Comparison of ENCODE assay signal across 11 cellular contexts in the genomic region with DNA sequence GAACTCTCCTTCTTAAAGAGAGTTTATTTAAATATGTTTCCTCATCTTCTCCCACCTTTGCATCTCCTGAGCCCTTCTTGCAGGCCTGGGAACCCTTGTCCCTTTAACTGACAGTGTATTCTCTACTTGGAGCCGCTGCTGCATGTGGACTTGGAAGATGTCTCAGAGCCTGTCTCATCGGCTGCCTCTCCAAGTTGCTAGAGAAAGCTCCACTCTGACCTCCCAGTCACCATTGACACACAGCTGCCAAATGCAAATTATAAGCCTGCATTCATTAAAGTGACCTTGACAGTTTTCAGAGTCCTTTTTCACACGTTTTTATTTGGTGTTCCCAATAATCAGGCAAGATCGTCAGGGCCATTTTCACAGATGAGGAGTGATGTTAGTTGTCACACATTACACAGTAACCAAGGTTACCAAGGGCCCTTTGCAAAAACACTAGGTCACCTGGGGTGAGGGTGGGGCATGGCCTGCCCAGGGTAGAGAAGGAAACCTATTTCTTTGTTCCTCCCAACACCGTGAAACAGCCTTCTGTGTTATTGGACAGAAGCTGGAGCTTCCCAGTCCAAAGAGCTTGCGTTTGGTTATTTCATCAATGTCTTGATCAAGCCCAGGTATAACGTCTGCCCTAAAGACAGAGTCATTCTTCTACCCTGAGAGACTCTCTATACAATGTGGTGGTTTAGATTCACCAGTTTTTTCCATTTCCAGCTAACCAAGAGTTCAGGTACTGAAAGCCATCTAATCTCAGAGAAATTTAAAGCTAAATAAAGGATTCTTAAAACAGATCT.
DNase-seq lines count a peak whose midpoint lies in the region; ATAC-seq, FAIRE-seq and TF ChIP-seq lines count a peak whose summit lies in the region.
"Had no signal": no experiment of that assay in that cellular context is flagged by ENCODE, and none has a peak within 500 bp of the region (broad histone marks: within the 10 kb centered on the region; RNA-seq: fewer than 3 reads in every experiment).

No MANE protein-coding gene starts in this region.

- peaks cover 0 to 3% of the 10 kb centered on the region in 2 donors for H3K36me3 ChIP-seq in psoas muscle (ENCODE audit: insufficient read depth in 1 of 2, low read depth in 1 of 2)

- no peaks in the 10 kb centered on the region for H3K9me3 ChIP-seq in psoas muscle
- H3K9me3 ChIP-seq: heart right ventricle had no signal

- H3K4me3 Mint-ChIP-seq in dendritic cell treated with granulocyte-macrophage colony-stimulating factor and Interleukin-4, amounts not matched to agents 40 ng/mL and 50 ng/mL, for 4 days: no peak overlapping the region
- H3K4me3 Mint-ChIP-seq: HFFc6 had no signal

- no peak for TF ChIP-seq CTCF in psoas muscle (IDR thresholded peaks at IDR 0.05)

- peak overlapping the region; percentile 13 for H3K27ac ChIP-seq in psoas muscle

- intact Hi-C loops in dendritic cell treated with granulocyte-macrophage colony-stimulating factor and Interleukin-4, amounts not matched to agents 40 ng/mL and 50 ng/mL, for 4 days (cut with micrococcal nuclease): no loop called here
- intact Hi-C loops in psoas muscle (cut with DNase I): no loop called here

- DNase-seq in GM12892 (ENCODE audit: insufficient read length): no peak
- peak; percentile 30 for DNase-seq in NCI-H146 treated with DMSO at 0.1 percent for 48 hours (lab: John Stamatoyannopoulos, UW; ENCODE audit: unreplicated experiment)
- no peak for DNase-seq in psoas muscle
- DNase-seq in NCI-H1048 (lab: John Stamatoyannopoulos, UW): no peak
- no peak for DNase-seq in putamen (ENCODE audit: low spot score)
- no peak for DNase-seq in AG08396 (ENCODE audit: low spot score)
- DNase-seq: activated CD4-positive, alpha-beta T cell treated with anti-CD3 and anti-CD28 coated beads, Interleukin-2, amount 50 U/mL, for 1 hour; HFFc6 had no signal

- no peaks in the 10 kb centered on the region for H3K27me3 Mint-ChIP-seq in dendritic cell treated with granulocyte-macrophage colony-stimulating factor and Interleukin-4, amounts not matched to agents 40 ng/mL and 50 ng/mL, for 4 days

- peak; percentile 46 for FAIRE-seq in GM12892 (lab: Jason Lieb, UNC)

- peaks cover 28% of the 10 kb centered on the region for H3K4me1 ChIP-seq in psoas muscle

- H3K36me3 Mint-ChIP-seq in dendritic cell treated with granulocyte-macrophage colony-stimulating factor and Interleukin-4, amounts not matched to agents 40 ng/mL and 50 ng/mL, for 4 days (ENCODE audit: low read depth): peaks cover 11% of the 10 kb centered on the region

- peak overlapping the region; percentile 75 for H3K27ac Mint-ChIP-seq in dendritic cell treated with granulocyte-macrophage colony-stimulating factor and Interleukin-4, amounts not matched to agents 40 ng/mL and 50 ng/mL, for 4 days
- H3K27ac Mint-ChIP-seq: HFFc6 had no signal

- TF ChIP-seq POLR2A in GM12892 (IDR thresholded peaks at IDR 0.05; ENCODE audit: low read depth, low read length): no peak

- no peaks in the 10 kb centered on the region for H3K27me3 ChIP-seq in psoas muscle (ENCODE audit: insufficient read depth in 3 of 3, low read length in 2 of 3)
- H3K27me3 ChIP-seq: heart right ventricle had no signal

- WGBS in psoas muscle, 3 donors: 50 to 77% (median 51%) methylated on average over 7 of the region's 7 CpGs

- H3K4me1 Mint-ChIP-seq in dendritic cell treated with granulocyte-macrophage colony-stimulating factor and Interleukin-4, amounts not matched to agents 40 ng/mL and 50 ng/mL, for 4 days (ENCODE audit: low read depth): peaks cover 40% of the 10 kb centered on the region

- ATAC-seq in psoas muscle (peak in 2 of 4 donors; percentile 56 to 61), HG02759 (IDR thresholded peaks at IDR 0.05; ENCODE audit: unreplicated experiment) (no peak)

- no peaks in the 10 kb centered on the region for H3K9me3 Mint-ChIP-seq in dendritic cell treated with granulocyte-macrophage colony-stimulating factor and Interleukin-4, amounts not matched to agents 40 ng/mL and 50 ng/mL, for 4 days
- H3K9me3 Mint-ChIP-seq: HFFc6 had no signal

- H3K4me3 ChIP-seq in psoas muscle: no peak overlapping the region
